11 cellular contexts compared by ENCODE assay signal in the genomic region with DNA sequence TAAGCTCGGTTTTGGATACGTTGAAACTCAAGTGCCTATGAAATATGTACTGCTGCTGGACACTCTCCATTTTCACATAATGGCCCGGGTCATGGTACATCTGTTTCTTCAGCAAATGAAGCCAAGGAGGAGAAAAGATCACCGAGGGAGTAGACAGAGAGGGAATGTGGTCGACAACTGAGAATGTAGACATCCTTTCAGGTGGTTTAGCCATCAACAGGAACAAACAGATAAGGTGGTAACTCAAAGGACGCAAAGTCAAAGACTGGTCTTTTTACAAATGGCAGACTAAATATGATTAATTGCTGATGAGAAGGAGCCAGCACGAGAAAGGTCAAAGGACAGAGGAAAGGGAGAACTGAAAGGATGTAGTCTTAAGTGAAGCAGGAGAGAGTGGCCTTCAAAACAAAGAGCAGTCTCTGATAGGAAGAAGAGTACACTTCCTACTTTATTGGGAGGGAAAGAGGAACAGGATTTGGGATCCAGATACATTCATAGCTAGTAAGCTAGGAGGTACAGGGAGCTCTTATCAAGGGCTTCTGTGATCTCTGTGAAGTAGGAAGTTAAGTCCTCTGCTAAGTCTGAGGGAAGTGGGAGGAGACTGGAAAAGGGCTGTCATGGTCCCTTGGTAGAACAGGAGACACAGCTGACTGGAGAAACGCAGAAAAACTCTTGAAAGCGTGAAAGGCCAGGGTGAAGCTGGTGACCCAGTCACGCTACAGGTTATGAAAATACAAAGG.
DNase-seq lines count a peak whose midpoint lies in the region; ATAC-seq and FAIRE-seq lines count a peak whose summit lies in the region.
"Had no signal": no experiment of that assay in that cellular context is flagged by ENCODE, and none has a peak within 500 bp of the region (broad histone marks: within the 10 kb centered on the region; RNA-seq: fewer than 3 reads in every experiment).

No MANE protein-coding gene starts in this region.

- DNase-seq in GM18507 (ENCODE audit: extremely low spot score, insufficient read length, low read depth) (peak; percentile 39), NOMO-1 (lab: John Stamatoyannopoulos, UW; ENCODE audit: unreplicated experiment in 2 of 2) (no peak), SW 1271 (lab: John Stamatoyannopoulos, UW) (no peak), hippocampal formation (lab: John Stamatoyannopoulos, UW) (no peak)
- no peak for DNase-seq in effector memory CD8-positive, alpha-beta T cell
- no peak for DNase-seq in stimulated activated naive CD4-positive, alpha-beta T cell treated with Interleukin-2 at 50 U/mL for 16 hours (lab: John Stamatoyannopoulos, UW)
- DNase-seq: islet precursor cell, MM.1S had no signal

- peak; percentile 98 for FAIRE-seq in GM18507 (lab: Jason Lieb, UNC)
- FAIRE-seq: G401.6 had no signal

- H3K36me3 Mint-ChIP-seq in effector memory CD8-positive, alpha-beta T cell (ENCODE audit: insufficient read depth): peaks cover 72% of the 10 kb centered on the region

- peaks cover 4 to 9% of the 10 kb centered on the region in 2 donors for H3K4me1 Mint-ChIP-seq in effector memory CD8-positive, alpha-beta T cell (ENCODE audit: low read depth in 2 of 2)

- ATAC-seq in GM21515 (IDR thresholded peaks at IDR 0.05; ENCODE audit: unreplicated experiment) (peak; percentile 69), HG03432 (IDR thresholded peaks at IDR 0.05; ENCODE audit: unreplicated experiment) (peak; percentile 80)
- ATAC-seq in effector memory CD8-positive, alpha-beta T cell (replicated peaks): peak; percentile 27

- no peaks in the 10 kb centered on the region for H3K9me3 Mint-ChIP-seq in effector memory CD8-positive, alpha-beta T cell

- H3K4me3 Mint-ChIP-seq in effector memory CD8-positive, alpha-beta T cell: no peak overlapping the region

- H3K27me3 Mint-ChIP-seq in effector memory CD8-positive, alpha-beta T cell: no peaks in the 10 kb centered on the region

- H3K27ac Mint-ChIP-seq in effector memory CD8-positive, alpha-beta T cell: peak overlapping the region; percentile 10 to 24

Comparison
In these comparisons a context has a peak if more than half of its experiments do, and no peak if none do; other contexts are left out.
1. ATAC-seq: peak in every context shown above with its lines; median percentile 80 in HG03432; 69 in GM21515; 27 in effector memory CD8-positive, alpha-beta T cell.